Comparison of ENCODE assay signal across 8 cellular contexts in genomic region chr1:55257958-55258357, GRCh38. TPM values are rescaled to one million over a fixed set of nuclear protein-coding genes. Genes with fewer than 3 reads are reported as not detected.
DNase-seq lines count a peak whose midpoint lies in the region; ATAC-seq and TF ChIP-seq lines count a peak whose summit lies in the region.

No MANE protein-coding gene starts in this region.

- H3K4me1 ChIP-seq in foreskin keratinocyte: no peaks in the 10 kb centered on the region

- no peak overlapping the region for H3K27ac ChIP-seq in foreskin keratinocyte

- ATAC-seq in HG02642 (IDR thresholded peaks at IDR 0.05; ENCODE audit: poor library complexity, unreplicated experiment) (peak; percentile 56), foreskin keratinocyte (no peak)

- TF ChIP-seq CTCF in GM10266 (IDR thresholded peaks at IDR 0.05; ENCODE audit: control insufficient read depth, insufficient read depth, low read depth, missing control alignments) (no peak), foreskin keratinocyte (conservative IDR thresholded peaks at IDR 0.05) (no peak)

- no peaks in the 10 kb centered on the region for H3K27me3 ChIP-seq in foreskin keratinocyte

- DNase-seq in GM10266 (ENCODE audit: extremely low spot score) (peak; percentile 31), T-helper 2 cell (peak in 3 of 5 experiments; percentile 10 to 87 (median 73)), fibroblast of peridontal ligament (ENCODE audit: extremely low read depth) (peak; percentile 38), epidermal melanocyte (ENCODE audit: insufficient read length, low spot score) (no peak), GF-D8 (lab: John Stamatoyannopoulos, UW) (no peak), DMS53 treated with DMSO at 0.1 percent for 48 hours (lab: John Stamatoyannopoulos, UW; ENCODE audit: unreplicated experiment) (no peak), foreskin keratinocyte (no peak)

RNA-seq across cellular contexts. Expression of gene USP24, which starts 42.8 kb away (rescaled TPM):
- 42.4 and 45.3 TPM in 2 replicates for total RNA-seq in foreskin keratinocyte
- polyA plus RNA-seq in foreskin keratinocyte: 12.1 and 17.2 TPM in 2 replicates

Comparison
In these comparisons a context has a peak if more than half of its experiments do, and no peak if none do; other contexts are left out.
1. DNase-seq: peak in GM10266 (single experiment), T-helper 2 cell (3 of 5) and fibroblast of peridontal ligament (single experiment); none in epidermal melanocyte (single experiment), GF-D8 (single experiment), DMS53 treated with DMSO at 0.1 percent for 48 hours (single experiment) and foreskin keratinocyte (0 of 2).